13 cellular contexts compared by ENCODE assay signal in genomic region chr6:75213112-75213511, GRCh38. TPM values are rescaled to one million over a fixed set of nuclear protein-coding genes. Genes with fewer than 3 reads are reported as not detected.
"Had no signal": no experiment of that assay in that cellular context is flagged by ENCODE, and none has a peak within 500 bp of the region (broad histone marks: within the 10 kb centered on the region; RNA-seq: fewer than 3 reads in every experiment).

No MANE protein-coding gene starts in this region.

- H3K4me3 Mint-ChIP-seq: activated naive CD4-positive, alpha-beta T cell treated with anti-CD3 and anti-CD28 coated beads, Interleukin-2, amount 50 U/mL, for 24 hours; dendritic cell treated with granulocyte-macrophage colony-stimulating factor and Interleukin-4, amounts not matched to agents 40 ng/mL and 50 ng/mL, for 4 days; naive B cell had no signal

- H3K4me3 ChIP-seq: esophagus muscularis mucosa, gastrocnemius medialis, hepatocyte had no signal

- H3K9me2 ChIP-seq: SK-N-SH had no signal

- H3K36me3 Mint-ChIP-seq: activated naive CD4-positive, alpha-beta T cell treated with anti-CD3 and anti-CD28 coated beads, Interleukin-2, amount 50 U/mL, for 24 hours; naive B cell had no signal

- H3K9me3 ChIP-seq: esophagus muscularis mucosa, gastrocnemius medialis, SK-N-SH had no signal

- H3K79me2 ChIP-seq: hepatocyte, parathyroid adenoma had no signal

- H3K9me3 Mint-ChIP-seq: activated naive CD4-positive, alpha-beta T cell treated with anti-CD3 and anti-CD28 coated beads, Interleukin-2, amount 50 U/mL, for 24 hours; dendritic cell treated with granulocyte-macrophage colony-stimulating factor and Interleukin-4, amounts not matched to agents 40 ng/mL and 50 ng/mL, for 4 days had no signal

- H2AFZ ChIP-seq: hepatocyte, parathyroid adenoma had no signal

- H3K4me1 ChIP-seq: parathyroid adenoma had no signal

- H3K27me3 ChIP-seq: brain microvascular endothelial cell, esophagus muscularis mucosa, gastrocnemius medialis had no signal

- H3K27ac ChIP-seq: brain microvascular endothelial cell, esophagus muscularis mucosa, gastrocnemius medialis, parathyroid adenoma had no signal

- H3K4me2 ChIP-seq: SK-N-SH had no signal

- ATAC-seq: gastrocnemius medialis had no signal

- H3K36me3 ChIP-seq: brain microvascular endothelial cell, esophagus muscularis mucosa, gastrocnemius medialis had no signal

- H3K27ac Mint-ChIP-seq: activated naive CD4-positive, alpha-beta T cell treated with anti-CD3 and anti-CD28 coated beads, Interleukin-2, amount 50 U/mL, for 24 hours; dendritic cell treated with granulocyte-macrophage colony-stimulating factor and Interleukin-4, amounts not matched to agents 40 ng/mL and 50 ng/mL, for 4 days; naive B cell had no signal

- DNase-seq: activated CD4-positive, alpha-beta T cell treated with anti-CD3 and anti-CD28 coated beads, Interleukin-2, amount 50 U/mL, for 1 hour; brain microvascular endothelial cell; cerebellar nuclear complex; gastrocnemius medialis; naive B cell; SK-N-SH; T-helper 1 cell had no signal

RNA-seq across cellular contexts. Expression of gene COL12A1, which starts 7.3 kb away (rescaled TPM):
- total RNA-seq: activated CD8-positive, alpha-beta memory T cell treated with anti-CD3 and anti-CD28 coated beads for 36 hours had no signal
